30 cellular contexts compared by ENCODE assay signal in the genomic region with DNA sequence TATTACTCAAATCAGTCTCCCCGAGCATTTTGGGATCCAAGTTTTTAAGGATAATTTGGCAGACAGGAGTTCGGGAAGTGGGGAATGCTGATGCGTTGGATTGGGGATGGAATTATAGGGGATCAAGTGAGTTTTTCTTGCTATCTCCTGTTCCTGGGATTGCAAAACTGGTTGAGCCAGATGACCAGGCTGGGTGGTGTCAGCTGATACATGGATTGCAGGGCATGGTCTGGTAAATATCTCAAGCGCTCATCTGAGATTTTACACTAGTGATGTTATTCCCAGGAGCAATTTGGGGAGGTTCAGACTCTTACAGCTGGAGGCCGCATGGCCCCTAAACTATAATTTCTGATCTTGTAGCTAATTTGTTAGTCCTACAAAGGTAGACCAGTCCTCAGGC. TPM values are rescaled to one million over a fixed set of nuclear protein-coding genes. Genes with fewer than 3 reads are reported as not detected.
DNase-seq lines count a peak whose midpoint lies in the region; ATAC-seq and TF ChIP-seq lines count a peak whose summit lies in the region.
"Had no signal": no experiment of that assay in that cellular context is flagged by ENCODE, and none has a peak within 500 bp of the region (broad histone marks: within the 10 kb centered on the region; RNA-seq: fewer than 3 reads in every experiment).

No MANE protein-coding gene starts in this region.

- H3K36me3 ChIP-seq in SK-N-MC (ENCODE audit: insufficient read depth, low read length) (peaks cover 20% of the 10 kb centered on the region), hepatocyte (replicated peaks; ENCODE audit: insufficient read depth, low read depth) (no peaks in the 10 kb centered on the region), parathyroid adenoma (ENCODE audit: control insufficient read depth, insufficient read depth, low read length) (no peaks in the 10 kb centered on the region), upper lobe of left lung (no peaks in the 10 kb centered on the region)
- H3K36me3 ChIP-seq: adrenal gland, upper lobe of right lung had no signal

- H3K27ac ChIP-seq in SK-N-MC (peak overlapping the region; percentile 43; the same call in 1 of the 2 replicates), hepatocyte (peak overlapping the region; percentile 82), parathyroid adenoma (peak overlapping the region; percentile 61), upper lobe of left lung (no peak overlapping the region)
- H3K27ac ChIP-seq: adrenal gland, epithelial cell of prostate, upper lobe of right lung, VCaP had no signal

- no peaks in the 10 kb centered on the region for H3K27me3 Mint-ChIP-seq in Calu3 (ENCODE audit: unreplicated experiment)
- H3K27me3 Mint-ChIP-seq: activated naive CD4-positive, alpha-beta T cell treated with anti-CD3 and anti-CD28 coated beads, Interleukin-2, amount 10 ng/mL, durations not matched to agents 7 days and 5 days; brain; stimulated activated memory B cell treated with anti-CD40 and anti-IgM and Interleukin-4, amounts not matched to agents 10 μg/mL and 1 μg/mL and 100 μg/mL, for 72 hours had no signal

- CTCF ChIA-PET in Calu3 (lab: Charles Lee) = no interaction called here

- 60% methylated on average over 5 of the region's 5 CpGs for WGBS in hepatocyte (ENCODE audit: low lambda C conversion rate, missing lambda C conversion rate)
- 92 to 94% methylated on average over 5 of the region's 5 CpGs for whole genome bisulfite sequencing in upper lobe of left lung, 2 donors

- H3K36me3 Mint-ChIP-seq in Calu3 (ENCODE audit: insufficient read depth, unreplicated experiment) = no peaks in the 10 kb centered on the region
- H3K36me3 Mint-ChIP-seq: activated naive CD4-positive, alpha-beta T cell treated with anti-CD3 and anti-CD28 coated beads, Interleukin-2, amount 10 ng/mL, durations not matched to agents 7 days and 5 days; brain; stimulated activated memory B cell treated with anti-CD40 and anti-IgM and Interleukin-4, amounts not matched to agents 10 μg/mL and 1 μg/mL and 100 μg/mL, for 72 hours had no signal

- peak overlapping the region; percentile 18 for H3K27ac Mint-ChIP-seq in Calu3 (ENCODE audit: unreplicated experiment)
- H3K27ac Mint-ChIP-seq: activated CD8-positive, alpha-beta T cell treated with anti-CD3 and anti-CD28 coated beads, Interleukin-2, amount 10 ng/mL, durations not matched to agents 7 days and 5 days; activated naive CD4-positive, alpha-beta T cell treated with anti-CD3 and anti-CD28 coated beads, Interleukin-2, amount 10 ng/mL, durations not matched to agents 7 days and 5 days; CD4-positive, alpha-beta T cell; stimulated activated memory B cell treated with anti-CD40 and anti-IgM and Interleukin-4, amounts not matched to agents 10 μg/mL and 1 μg/mL and 100 μg/mL, for 72 hours had no signal

- no peaks in the 10 kb centered on the region for H3K79me2 ChIP-seq in hepatocyte
- H3K79me2 ChIP-seq in parathyroid adenoma = no peaks in the 10 kb centered on the region

- DNase-seq in Calu3 (peak; percentile 37), SK-N-MC (ENCODE audit: low read depth, low spot score) (no peak), hepatocyte (ENCODE audit: low spot score) (peak; percentile 48), dermis blood vessel endothelial cell (no peak), upper lobe of left lung (no peak)
- DNase-seq: activated CD4-positive, alpha-beta T cell treated with anti-CD3 and anti-CD28 coated beads for 4 hours; activated CD8-positive, alpha-beta T cell treated with anti-CD3 and anti-CD28 coated beads, Interleukin-2, amount 10 ng/mL, durations not matched to agents 7 days and 5 days; activated naive CD4-positive, alpha-beta T cell treated with anti-CD3 and anti-CD28 coated beads, Interleukin-2, amount 10 ng/mL, durations not matched to agents 7 days and 5 days; adrenal gland; AML-193; CD4-positive, alpha-beta T cell; effector CD4-positive, alpha-beta T cell; glutamatergic neuron; H7; midbrain; naive thymus-derived CD8-positive, alpha-beta T cell; NCI-H1417 treated with DMSO at 0.1 percent for 48 hours; NCI-H2081; NCI-H226; NCI-H82; occipital lobe; T1000; upper lobe of right lung had no signal

- no peak for TF ChIP-seq POLR2A in upper lobe of left lung (IDR thresholded peaks at IDR 0.05)

- H3K4me3 ChIP-seq in SK-N-MC (no peak overlapping the region), hepatocyte (no peak overlapping the region), parathyroid adenoma (ENCODE audit: low read depth, low read length) (no peak overlapping the region), upper lobe of left lung (no peak overlapping the region)
- H3K4me3 ChIP-seq: adrenal gland, upper lobe of right lung had no signal

- H3K9me2 ChIP-seq in hepatocyte (replicated peaks; ENCODE audit: insufficient read depth) = no peaks in the 10 kb centered on the region

- H3K4me1 Mint-ChIP-seq in Calu3 (ENCODE audit: low read depth, unreplicated experiment) = peaks cover 39% of the 10 kb centered on the region
- H3K4me1 Mint-ChIP-seq: activated naive CD4-positive, alpha-beta T cell treated with anti-CD3 and anti-CD28 coated beads, Interleukin-2, amount 10 ng/mL, durations not matched to agents 7 days and 5 days; naive thymus-derived CD8-positive, alpha-beta T cell; stimulated activated memory B cell treated with anti-CD40 and anti-IgM and Interleukin-4, amounts not matched to agents 10 μg/mL and 1 μg/mL and 100 μg/mL, for 72 hours had no signal

- no peaks in the 10 kb centered on the region for H3K9me3 Mint-ChIP-seq in Calu3 (ENCODE audit: low read depth, unreplicated experiment)
- H3K9me3 Mint-ChIP-seq: activated naive CD4-positive, alpha-beta T cell treated with anti-CD3 and anti-CD28 coated beads, Interleukin-2, amount 10 ng/mL, durations not matched to agents 7 days and 5 days; brain; CD4-positive, alpha-beta T cell; stimulated activated memory B cell treated with anti-CD40 and anti-IgM and Interleukin-4, amounts not matched to agents 10 μg/mL and 1 μg/mL and 100 μg/mL, for 72 hours had no signal

- ATAC-seq in HG03378 (IDR thresholded peaks at IDR 0.05; ENCODE audit: unreplicated experiment) (no peak), upper lobe of left lung (ENCODE audit: low FRiP score in 2 of 2) (no peak), GM19395 (IDR thresholded peaks at IDR 0.05; ENCODE audit: unreplicated experiment) (no peak)
- ATAC-seq: activated CD8-positive, alpha-beta T cell treated with anti-CD3 and anti-CD28 coated beads, Interleukin-2, amount 10 ng/mL, durations not matched to agents 7 days and 5 days; naive thymus-derived CD8-positive, alpha-beta T cell; stimulated activated memory B cell treated with anti-CD40 and anti-IgM and Interleukin-4, amounts not matched to agents 10 μg/mL and 1 μg/mL and 100 μg/mL, for 72 hours; upper lobe of right lung had no signal

- H2AFZ ChIP-seq in hepatocyte (no peak overlapping the region), parathyroid adenoma (no peak overlapping the region)

- H3K27me3 ChIP-seq in hepatocyte (no peaks in the 10 kb centered on the region), parathyroid adenoma (ENCODE audit: control insufficient read depth, insufficient read depth, low read length) (no peaks in the 10 kb centered on the region), upper lobe of left lung (no peaks in the 10 kb centered on the region)
- H3K27me3 ChIP-seq: adrenal gland, upper lobe of right lung had no signal

- H3K4me3 Mint-ChIP-seq in Calu3 (ENCODE audit: low read depth, unreplicated experiment) = peak overlapping the region; percentile 3
- H3K4me3 Mint-ChIP-seq: activated CD8-positive, alpha-beta T cell treated with anti-CD3 and anti-CD28 coated beads, Interleukin-2, amount 10 ng/mL, durations not matched to agents 7 days and 5 days; activated naive CD4-positive, alpha-beta T cell treated with anti-CD3 and anti-CD28 coated beads, Interleukin-2, amount 10 ng/mL, durations not matched to agents 7 days and 5 days; brain; CD4-positive, alpha-beta T cell; naive thymus-derived CD8-positive, alpha-beta T cell; stimulated activated memory B cell treated with anti-CD40 and anti-IgM and Interleukin-4, amounts not matched to agents 10 μg/mL and 1 μg/mL and 100 μg/mL, for 72 hours had no signal

- no peaks in the 10 kb centered on the region for H4K20me1 ChIP-seq in hepatocyte (ENCODE audit: insufficient read depth, poor library complexity, severe bottlenecking)

- no TSS peak for BruUV-seq in Calu3 (replicated peaks; lab: Mats Ljungman, UMichigan)

- no peak for TF ChIP-seq EP300 in upper lobe of left lung (IDR thresholded peaks at IDR 0.05)

- H3K4me2 ChIP-seq in hepatocyte (no peak overlapping the region), parathyroid adenoma (ENCODE audit: low read length) (peak overlapping the region; percentile 26)

- no peaks in the 10 kb centered on the region for H3K9me3 ChIP-seq in SK-N-MC (ENCODE audit: low read depth, low read length)
- no peaks in the 10 kb centered on the region for H3K9me3 ChIP-seq in hepatocyte (ENCODE audit: low read depth)
- H3K9me3 ChIP-seq in parathyroid adenoma (ENCODE audit: control insufficient read depth, low read length) = no peaks in the 10 kb centered on the region
- H3K9me3 ChIP-seq in upper lobe of left lung = no peaks in the 10 kb centered on the region
- H3K9me3 ChIP-seq: adrenal gland, upper lobe of right lung had no signal

- intact Hi-C loops in Calu3 (cut with micrococcal nuclease; ENCODE audit: unreplicated experiment) = no loop called here

- H3K9ac ChIP-seq in SK-N-MC (ENCODE audit: insufficient read length) (no peak overlapping the region), parathyroid adenoma (no peak overlapping the region)

- peaks cover 16% of the 10 kb centered on the region for H3K4me1 ChIP-seq in hepatocyte (ENCODE audit: insufficient read depth)
- H3K4me1 ChIP-seq in parathyroid adenoma = peaks cover 31% of the 10 kb centered on the region
- no peaks in the 10 kb centered on the region for H3K4me1 ChIP-seq in upper lobe of left lung
- H3K4me1 ChIP-seq: upper lobe of right lung had no signal

- no peak for TF ChIP-seq CTCF in Calu3 (IDR thresholded peaks at IDR 0.05; ENCODE audit: unreplicated experiment)
- no peak for TF ChIP-seq CTCF in hepatocyte (IDR thresholded peaks at IDR 0.05; ENCODE audit: poor library complexity)
- no peak for TF ChIP-seq CTCF in parathyroid adenoma (IDR thresholded peaks at IDR 0.05)
- no peak for TF ChIP-seq CTCF in upper lobe of left lung (IDR thresholded peaks at IDR 0.05)

RNA-seq across cellular contexts. Expression of a gene that starts 54.7 kb away (rescaled TPM):
- total RNA-seq in Calu3 (2022) (7.6 and 7.7 TPM in 2 replicates), hepatocyte (86.9 and 91.4 TPM in 2 replicates), dermis blood vessel endothelial cell (0.34 and 0.98 TPM in 2 replicates), upper lobe of left lung (1 to 10 TPM in 5 of 6 donors, under 1 TPM in 1; 0.89 to 2.4 (median 1.5) TPM)
- polyA plus RNA-seq in hepatocyte = 74.7 and 81.5 TPM in 2 replicates
- polyA plus RNA-seq: naive thymus-derived CD8-positive, alpha-beta T cell had no signal

Comparison
In these comparisons a context has a peak if more than half of its experiments do, and no peak if none do; other contexts are left out.
1. DNase-seq: peak in Calu3 (single experiment) and hepatocyte (single experiment); none in SK-N-MC (single experiment), dermis blood vessel endothelial cell (single experiment) and upper lobe of left lung (0 of 2).
2. H3K27ac ChIP-seq: peak in SK-N-MC (single experiment), hepatocyte (single experiment) and parathyroid adenoma (single experiment); none in upper lobe of left lung (0 of 4).
3. RNA of a gene that starts 54.7 kb away (total RNA-seq): 86.9 to 91.4 TPM in hepatocyte; 7.6 to 7.7 TPM in Calu3, 0.89 to 2.4 TPM in upper lobe of left lung and 0.34 to 0.98 TPM in dermis blood vessel endothelial cell; every median in the first group is over 10 times any median in the second.